Comparison of ENCODE assay signal across 17 cellular contexts in genomic region chr18:48991299-48992055, GRCh38. TPM values are rescaled to one million over a fixed set of nuclear protein-coding genes. Genes with fewer than 3 reads are reported as not detected.
DNase-seq lines count a peak whose midpoint lies in the region; TF ChIP-seq lines count a peak whose summit lies in the region.
"Had no signal": no experiment of that assay in that cellular context is flagged by ENCODE, and none has a peak within 500 bp of the region (broad histone marks: within the 10 kb centered on the region; RNA-seq: fewer than 3 reads in every experiment).

No MANE protein-coding gene starts in this region.

- H3K36me3 Mint-ChIP-seq in nephron (ENCODE audit: low read depth) (no peaks in the 10 kb centered on the region), Calu3 (ENCODE audit: insufficient read depth, unreplicated experiment) (peaks cover 5% of the 10 kb centered on the region)
- H3K36me3 Mint-ChIP-seq: activated CD4-positive, alpha-beta memory T cell treated with anti-CD3 and anti-CD28 coated beads for 36 hours; activated naive CD4-positive, alpha-beta T cell treated with anti-CD3 and anti-CD28 coated beads, Interleukin-2, amount 50 U/mL, for 24 hours; memory B cell; natural killer cell treated with Interleukin-12 subunit alpha and Interleukin-12 subunit beta and Interleukin-15 and Interleukin-18, amount 100 ng/mL, for 72 hours had no signal

- intact Hi-C loops in breast epithelium (cut with DNase I; ENCODE audit: low total_unique reads) (no loop called here), Calu3 (cut with micrococcal nuclease; ENCODE audit: unreplicated experiment) (no loop called here)

- H3K27me3 Mint-ChIP-seq in nephron (ENCODE audit: low read depth) (peaks cover 23% of the 10 kb centered on the region), Calu3 (ENCODE audit: unreplicated experiment) (no peaks in the 10 kb centered on the region)
- H3K27me3 Mint-ChIP-seq: activated CD4-positive, alpha-beta memory T cell treated with anti-CD3 and anti-CD28 coated beads for 36 hours; activated naive CD4-positive, alpha-beta T cell treated with anti-CD3 and anti-CD28 coated beads, Interleukin-2, amount 50 U/mL, for 24 hours; activated T-cell treated with anti-CD3 and anti-CD28 coated beads, Interleukin-2, amount 50 U/mL, for 24 hours; memory B cell had no signal

- H3K4me3 Mint-ChIP-seq in nephron (no peak overlapping the region), Calu3 (ENCODE audit: low read depth, unreplicated experiment) (no peak overlapping the region)
- H3K4me3 Mint-ChIP-seq: activated CD4-positive, alpha-beta memory T cell treated with anti-CD3 and anti-CD28 coated beads for 36 hours; activated naive CD4-positive, alpha-beta T cell treated with anti-CD3 and anti-CD28 coated beads, Interleukin-2, amount 50 U/mL, for 24 hours; activated T-cell treated with anti-CD3 and anti-CD28 coated beads, Interleukin-2, amount 50 U/mL, for 24 hours; natural killer cell treated with Interleukin-12 subunit alpha and Interleukin-12 subunit beta and Interleukin-15 and Interleukin-18, amount 100 ng/mL, for 72 hours had no signal

- in situ Hi-C loops in GM13977 (cut with MboI; ENCODE audit: low pct_unique_long_range_greater_than_20kb, low sequenced_read_pairs, unreplicated experiment) = no loop called here

- TF ChIP-seq CTCF in breast epithelium (IDR thresholded peaks at IDR 0.05) = no peak
- TF ChIP-seq CTCF in nephron (IDR thresholded peaks at IDR 0.05; ENCODE audit: unreplicated experiment in 3 of 3) = no peak
- TF ChIP-seq CTCF in GM13977 (IDR thresholded peaks at IDR 0.05; ENCODE audit: extremely low read depth, insufficient read depth, missing control alignments) = no peak
- no peak for TF ChIP-seq CTCF in Calu3 (IDR thresholded peaks at IDR 0.05; ENCODE audit: unreplicated experiment)

- H3K9me3 ChIP-seq in breast epithelium = no peaks in the 10 kb centered on the region

- H3K27ac Mint-ChIP-seq in nephron = peak overlapping the region in 2 of 3 experiments; percentile 40 to 70
- H3K27ac Mint-ChIP-seq in Calu3 (ENCODE audit: unreplicated experiment) = no peak overlapping the region
- H3K27ac Mint-ChIP-seq: activated CD4-positive, alpha-beta memory T cell treated with anti-CD3 and anti-CD28 coated beads for 36 hours; activated naive CD4-positive, alpha-beta T cell treated with anti-CD3 and anti-CD28 coated beads, Interleukin-2, amount 50 U/mL, for 24 hours; activated T-cell treated with anti-CD3 and anti-CD28 coated beads, Interleukin-2, amount 50 U/mL, for 24 hours had no signal

- TF ChIP-seq POLR2A in breast epithelium (IDR thresholded peaks at IDR 0.05) = no peak

- H3K4me3 ChIP-seq in breast epithelium = no peak overlapping the region

- CTCF ChIA-PET in Calu3 (lab: Charles Lee) = no interaction called here

- peak overlapping the region; percentile 21 to 71 for H3K27ac ChIP-seq in breast epithelium

- DNase-seq in ELF-1 (ENCODE audit: low read depth, low spot score) (peak; percentile 85), NCI-H1417 (lab: John Stamatoyannopoulos, UW) (peak in 2 of 3 experiments; percentile 78 to 89), breast epithelium (ENCODE audit: low spot score in 2 of 2) (no peak), GOT3 (lab: John Stamatoyannopoulos, UW) (no peak), GM13977 (ENCODE audit: low spot score) (no peak), Calu3 (no peak), COLO668 (lab: John Stamatoyannopoulos, UW; ENCODE audit: unreplicated experiment) (no peak)
- DNase-seq: activated CD4-positive, alpha-beta memory T cell treated with anti-CD3 and anti-CD28 coated beads for 36 hours; activated T-cell treated with anti-CD3 and anti-CD28 coated beads, Interleukin-2, amount 50 U/mL, for 24 hours; glutamatergic neuron; KBM-7; NCI-H82; T-helper 1 cell had no signal

- peaks cover 49% of the 10 kb centered on the region for H3K4me1 Mint-ChIP-seq in nephron
- H3K4me1 Mint-ChIP-seq in Calu3 (ENCODE audit: low read depth, unreplicated experiment) = peaks cover 34% of the 10 kb centered on the region

- no peaks in the 10 kb centered on the region for H3K4me1 ChIP-seq in breast epithelium

- no TSS peak for BruUV-seq in Calu3 (replicated peaks; lab: Mats Ljungman, UMichigan)

- H3K36me3 ChIP-seq in breast epithelium = no peaks in the 10 kb centered on the region

- H3K9me3 Mint-ChIP-seq in nephron (no peaks in the 10 kb centered on the region), Calu3 (ENCODE audit: low read depth, unreplicated experiment) (no peaks in the 10 kb centered on the region)
- H3K9me3 Mint-ChIP-seq: activated CD4-positive, alpha-beta memory T cell treated with anti-CD3 and anti-CD28 coated beads for 36 hours; activated naive CD4-positive, alpha-beta T cell treated with anti-CD3 and anti-CD28 coated beads, Interleukin-2, amount 50 U/mL, for 24 hours; activated T-cell treated with anti-CD3 and anti-CD28 coated beads, Interleukin-2, amount 50 U/mL, for 24 hours; memory B cell; natural killer cell treated with Interleukin-12 subunit alpha and Interleukin-12 subunit beta and Interleukin-15 and Interleukin-18, amount 100 ng/mL, for 72 hours had no signal

- no peaks in the 10 kb centered on the region for H3K27me3 ChIP-seq in breast epithelium

RNA-seq across cellular contexts. Expression of gene SMAD7, which starts 40.7 kb away (rescaled TPM):
- total RNA-seq in breast epithelium (10 to 100 TPM; 17.4 to 21.2 (median 20.6) TPM), Calu3 (2022) (11.2 and 13.7 TPM in 2 replicates)

Comparison
In these comparisons a context has a peak if more than half of its experiments do, and no peak if none do; other contexts are left out.
1. DNase-seq: peak in ELF-1 (single experiment) and NCI-H1417 (2 of 3); none in breast epithelium (0 of 2), GOT3 (single experiment), GM13977 (single experiment), Calu3 (single experiment) and COLO668 (single experiment).